In genomic region chr6:170438402-170438753, GRCh38 we compare ENCODE assay signal across 8 cellular contexts.
DNase-seq lines count a peak whose midpoint lies in the region; ATAC-seq and TF ChIP-seq lines count a peak whose summit lies in the region.

No MANE protein-coding gene starts in this region.

- no peak overlapping the region for H2AFZ ChIP-seq in PC-9

- H3K4me1 ChIP-seq in PC-9 (replicated peaks; ENCODE audit: insufficient read depth): peaks cover 4% of the 10 kb centered on the region; the same call in 1 of the 2 replicates
- H3K4me1 ChIP-seq in skeletal muscle satellite cell (ENCODE audit: control insufficient read depth, insufficient read depth, low read length): peaks cover 38% of the 10 kb centered on the region

- ATAC-seq in GM21786 (IDR thresholded peaks at IDR 0.05; ENCODE audit: unreplicated experiment): peak; percentile 98

- no peaks in the 10 kb centered on the region for H3K9me2 ChIP-seq in PC-9 (ENCODE audit: insufficient read depth)

- BruUV-seq in PC-9 (replicated peaks; lab: Mats Ljungman, UMichigan): no TSS peak

- H3K79me2 ChIP-seq in PC-9 (ENCODE audit: low read depth): no peaks in the 10 kb centered on the region

- POLR2A ChIA-PET in PC-9 (lab: Charles Lee; ENCODE audit: unreplicated experiment): no interaction called here

- peaks cover 17% of the 10 kb centered on the region for H3K27me3 ChIP-seq in PC-9 (ENCODE audit: insufficient read depth, low read depth)
- H3K27me3 ChIP-seq in skeletal muscle satellite cell (ENCODE audit: control insufficient read depth, insufficient read depth, low read length): no peaks in the 10 kb centered on the region

- H4K20me1 ChIP-seq in PC-9 (ENCODE audit: insufficient read depth): no peaks in the 10 kb centered on the region

- no peaks in the 10 kb centered on the region for H3K36me3 ChIP-seq in PC-9 (ENCODE audit: low read depth)
- H3K36me3 ChIP-seq in skeletal muscle satellite cell (ENCODE audit: insufficient read depth, low read length): no peaks in the 10 kb centered on the region

- H3K4me3 ChIP-seq in PC-9 (no peak overlapping the region), skeletal muscle satellite cell (ENCODE audit: low read length) (peak overlapping the region; percentile 44)

- intact Hi-C loops in PC-9 (cut with micrococcal nuclease; ENCODE audit: unreplicated experiment): no loop called here

- CTCF ChIA-PET in PC-9 (lab: Charles Lee): no interaction called here

- no peaks in the 10 kb centered on the region for H3F3A ChIP-seq in PC-9 (ENCODE audit: insufficient read depth, low read depth)

- peak overlapping the region; percentile 81 for H3K9ac ChIP-seq in skeletal muscle satellite cell (ENCODE audit: low read depth, low read length)

- H3K4me2 ChIP-seq in PC-9: peak overlapping the region; percentile 65
- peak overlapping the region; percentile 61 for H3K4me2 ChIP-seq in skeletal muscle satellite cell (ENCODE audit: low read length)

- no peak for TF ChIP-seq CTCF in PC-9 (conservative IDR thresholded peaks at IDR 0.05)

- H3K9me3 ChIP-seq in PC-9 (ENCODE audit: insufficient read depth, low read depth): no peaks in the 10 kb centered on the region
- H3K9me3 ChIP-seq in skeletal muscle satellite cell (replicated peaks; ENCODE audit: low read length): no peaks in the 10 kb centered on the region

- peak; percentile 100 for DNase-seq in ELR (ENCODE audit: low read depth)
- peak; percentile 59 for DNase-seq in HuH-7.5 (ENCODE audit: low spot score)
- DNase-seq in PC-9: peak; percentile 85 to 89
- DNase-seq in brain pericyte (ENCODE audit: low read depth, low spot score): peak; percentile 90
- DNase-seq in iPS-NIHi7 (ENCODE audit: extremely low spot score): peak; percentile 85
- DNase-seq in NOMO-1 treated with DMSO at 0.1 percent for 48 hours (lab: John Stamatoyannopoulos, UW; ENCODE audit: unreplicated experiment): no peak

- H3K27ac ChIP-seq in PC-9: no peak overlapping the region
